8 cellular contexts compared by ENCODE assay signal in genomic region chr7:47600199-47601118, GRCh38. TPM values are rescaled to one million over a fixed set of nuclear protein-coding genes. Genes with fewer than 3 reads are reported as not detected.
DNase-seq lines count a peak whose midpoint lies in the region; ATAC-seq and TF ChIP-seq lines count a peak whose summit lies in the region.

No MANE protein-coding gene starts in this region.

- no peaks in the 10 kb centered on the region for H3K27me3 ChIP-seq in spleen (replicated peaks in 1 of 7)

- peak; percentile 38 for ATAC-seq in GM21367 (IDR thresholded peaks at IDR 0.05; ENCODE audit: unreplicated experiment)

- DNase-seq in Kasumi-1 (lab: John Stamatoyannopoulos, UW) = peak; percentile 47 to 51
- DNase-seq in dermis blood vessel endothelial cell = peak; percentile 59
- DNase-seq in spleen = no peak
- DNase-seq in stimulated activated CD8-positive, alpha-beta memory T cell treated with anti-CD3 and anti-CD28 coated beads, Interleukin-4, amount 100 ng/mL, for 48 hours = no peak
- no peak for DNase-seq in NCI-H510A treated with DMSO at 0.1 percent for 48 hours (lab: John Stamatoyannopoulos, UW)
- no peak for DNase-seq in NCI-H1092 (lab: John Stamatoyannopoulos, UW)
- DNase-seq in mesenteric fat pad (ENCODE audit: low spot score) = no peak

- peaks cover 0 to 36% (median 29%) of the 10 kb centered on the region in 8 donors for H3K9me3 ChIP-seq in spleen

- intact Hi-C loops in spleen (cut with DNase I; ENCODE audit: low total_unique reads) = no loop called here

- 57 to 66% (median 61%) methylated on average over 15 of the region's 15 CpGs for WGBS in spleen, 5 donors

- TF ChIP-seq POLR2A in spleen (IDR thresholded peaks at IDR 0.05) = no peak

- no peak overlapping the region for H3K4me3 ChIP-seq in spleen

- peak overlapping the region; percentile 36 to 81 (median 72) for H3K27ac ChIP-seq in spleen

- H3K4me1 ChIP-seq in spleen = peaks cover 16 to 45% (median 27%) of the 10 kb centered on the region in 6 donors

- H3K36me3 ChIP-seq in spleen = no peaks in the 10 kb centered on the region

- no peak for TF ChIP-seq CTCF in spleen (IDR thresholded peaks at IDR 0.05 in 8 of 11, conservative IDR thresholded peaks at IDR 0.05 in 3 of 11)

RNA-seq across cellular contexts. Expression of gene TNS3, which starts 18.5 kb away (rescaled TPM):
- total RNA-seq in dermis blood vessel endothelial cell (11.7 and 13.6 TPM in 2 replicates), spleen (100 to 1,000 TPM; 122 to 247 (median 152) TPM), mesenteric fat pad (152 TPM)
- polyA plus RNA-seq in spleen = 10 to 100 TPM; 17.7 to 31.4 (median 20.9) TPM

Comparison
In these comparisons a context has a peak if more than half of its experiments do, and no peak if none do; other contexts are left out.
1. DNase-seq: peak in Kasumi-1 (2 of 2) and dermis blood vessel endothelial cell (single experiment); none in spleen (single experiment), stimulated activated CD8-positive, alpha-beta memory T cell treated with anti-CD3 and anti-CD28 coated beads, Interleukin-4, amount 100 ng/mL, for 48 hours (single experiment), NCI-H510A treated with DMSO at 0.1 percent for 48 hours (single experiment), NCI-H1092 (single experiment) and mesenteric fat pad (single experiment).